Comparison of ENCODE assay signal across 17 cellular contexts in genomic region chr9:19386469-19387044, GRCh38.
"Had no signal": no experiment of that assay in that cellular context is flagged by ENCODE, and none has a peak within 500 bp of the region (broad histone marks: within the 10 kb centered on the region; RNA-seq: fewer than 3 reads in every experiment).

No MANE protein-coding gene starts in this region.

- H3K36me3 ChIP-seq: left lung, neural progenitor cell, pancreas, thoracic aorta, upper lobe of right lung had no signal

- H3K9me3 ChIP-seq: left lung, pancreas, thoracic aorta, upper lobe of right lung had no signal

- H3K4me1 ChIP-seq: left lung, neural progenitor cell, pancreas, upper lobe of right lung had no signal

- DNase-seq: activated CD4-positive, alpha-beta memory T cell treated with anti-CD3 and anti-CD28 coated beads, Interleukin-2, amount 10 ng/mL, durations not matched to agents 7 days and 5 days; activated effector memory CD4-positive, alpha-beta T cell treated with anti-CD3 and anti-CD28 coated beads, Interleukin-2, amount 50 U/mL, for 16 hours; activated T-cell treated with anti-CD3 and anti-CD28 coated beads, Interleukin-2, amount 50 U/mL, for 24 hours; amniotic stem cell; cortex of kidney; effector memory CD4-positive, alpha-beta T cell; left lung; mammary epithelial cell; naive B cell; pancreas; stimulated activated CD4-positive, alpha-beta T cell treated with anti-CD3 and anti-CD28 coated beads, Interleukin-12 subunit alpha, Interleukin-12 subunit beta, amount 100 ng/mL, for 4 hours; T-helper 1 cell; T1000; upper lobe of right lung had no signal

- H3K27me3 ChIP-seq: hepatocyte, left lung, neural progenitor cell, pancreas, upper lobe of right lung had no signal

- H3K4me3 ChIP-seq: hepatocyte, left lung, neural progenitor cell, pancreas, thoracic aorta, upper lobe of right lung had no signal
